Comparison of ENCODE assay signal across 1 cellular context in the genomic region with DNA sequence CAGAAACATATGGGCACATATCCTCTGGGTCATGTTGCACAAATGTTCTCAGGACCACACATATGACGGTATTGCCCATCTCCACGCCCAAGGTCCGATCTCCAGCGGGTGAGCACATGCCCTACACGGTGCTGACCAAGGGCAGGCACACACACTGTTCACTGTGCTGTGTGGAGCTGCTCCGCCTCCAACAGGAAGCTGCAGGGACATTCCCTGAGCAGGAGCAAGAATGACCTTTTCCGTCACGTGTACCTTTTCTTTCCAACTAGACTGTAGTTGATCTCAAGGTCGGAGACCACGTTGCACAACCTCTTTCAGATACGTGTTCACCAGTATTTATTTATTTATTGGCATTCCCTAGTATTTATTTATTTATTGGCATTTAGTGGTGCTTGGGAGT.
TF ChIP-seq lines count a peak whose summit lies in the region.

No MANE protein-coding gene starts in this region.

TF ChIP-seq in HepG2, 621 proteins besides CTCF, POLR2A, EP300 and RAD21 (continued from another document and continues in another):
- TF ChIP-seq, protein P1, sequence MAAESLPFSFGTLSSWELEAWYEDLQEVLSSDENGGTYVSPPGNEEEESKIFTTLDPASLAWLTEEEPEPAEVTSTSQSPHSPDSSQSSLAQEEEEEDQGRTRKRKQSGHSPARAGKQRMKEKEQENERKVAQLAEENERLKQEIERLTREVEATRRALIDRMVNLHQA (CRISPR knock-in tag; IDR thresholded peaks at IDR 0.05), result no peak
- TF ChIP-seq NCOA2 (CRISPR knock-in tag; IDR thresholded peaks at IDR 0.05) (peak; percentile 53), ZNF550 (CRISPR knock-in tag; IDR thresholded peaks at IDR 0.05; ENCODE audit: borderline replicate concordance) (no peak), RFX5 (IDR thresholded peaks at IDR 0.05; ENCODE audit: low read depth, low read length) (no peak), SP4 (CRISPR knock-in tag; IDR thresholded peaks at IDR 0.05) (0 out of 2 replicates have a peak, but pooled peaks have one; percentile 28), ZSCAN25 (CRISPR knock-in tag; IDR thresholded peaks at IDR 0.05) (no peak), ISL2 (CRISPR knock-in tag; IDR thresholded peaks at IDR 0.05) (peak; percentile 40; the same call in 1 of the 2 replicates), ZKSCAN1 (IDR thresholded peaks at IDR 0.05; ENCODE audit: low read length) (no peak), PHF8 (CRISPR knock-in tag; IDR thresholded peaks at IDR 0.05) (no peak), ZNF660 (CRISPR knock-in tag; IDR thresholded peaks at IDR 0.05; ENCODE audit: borderline replicate concordance, low read depth) (no peak), TCF7 (IDR thresholded peaks at IDR 0.05; ENCODE audit: low read depth) (no peak), ZNF615 (CRISPR knock-in tag; IDR thresholded peaks at IDR 0.05; ENCODE audit: borderline replicate concordance) (no peak), ZNF614 (CRISPR knock-in tag; IDR thresholded peaks at IDR 0.05; ENCODE audit: borderline replicate concordance) (0 out of 2 replicates have a peak, but pooled peaks have one; percentile 37), ZNF24 (IDR thresholded peaks at IDR 0.05) (no peak), SRSF9 (IDR thresholded peaks at IDR 0.05; ENCODE audit: borderline replicate concordance, insufficient read depth, low read depth, low read length, poor library complexity, severe bottlenecking) (no peak), ZNF30 (CRISPR knock-in tag; IDR thresholded peaks at IDR 0.05) (no peak), BORCS8-MEF2B (CRISPR knock-in tag; IDR thresholded peaks at IDR 0.05) (0 out of 2 replicates have a peak, but pooled peaks have one; percentile 42), ZNF564 (CRISPR knock-in tag; IDR thresholded peaks at IDR 0.05) (no peak), EED (CRISPR knock-in tag; IDR thresholded peaks at IDR 0.05) (no peak), TMF1 (CRISPR knock-in tag; IDR thresholded peaks at IDR 0.05; ENCODE audit: low read depth) (no peak), GABPA (IDR thresholded peaks at IDR 0.05; ENCODE audit: low read depth, low read length) (0 out of 2 replicates have a peak, but pooled peaks have one; percentile 24), GABPA (CRISPR knock-in tag; IDR thresholded peaks at IDR 0.05; ENCODE audit: low read depth) (peak; percentile 77), ZNF780A (CRISPR knock-in tag; IDR thresholded peaks at IDR 0.05) (no peak), NAIF1 (CRISPR knock-in tag; IDR thresholded peaks at IDR 0.05; ENCODE audit: borderline replicate concordance) (no peak), SATB2 (CRISPR knock-in tag; IDR thresholded peaks at IDR 0.05) (no peak), NR2C2 (CRISPR knock-in tag; IDR thresholded peaks at IDR 0.05; ENCODE audit: borderline replicate concordance) (peak; percentile 80), ZNF224 (CRISPR knock-in tag; IDR thresholded peaks at IDR 0.05) (no peak), ZNF432 (CRISPR knock-in tag; IDR thresholded peaks at IDR 0.05; ENCODE audit: borderline replicate concordance) (no peak), CAMTA2 (CRISPR knock-in tag; IDR thresholded peaks at IDR 0.05; ENCODE audit: borderline replicate concordance) (no peak), REXO4 (CRISPR knock-in tag; IDR thresholded peaks at IDR 0.05; ENCODE audit: borderline replicate concordance) (no peak), CREM (IDR thresholded peaks at IDR 0.05) (no peak), CREM (CRISPR knock-in tag; IDR thresholded peaks at IDR 0.05) (no peak), NONO (IDR thresholded peaks at IDR 0.05) (no peak), NONO (CRISPR knock-in tag; conservative IDR thresholded peaks at IDR 0.05) (peak; percentile 50; the same call in 1 of the 2 replicates), TBX2 (CRISPR knock-in tag; IDR thresholded peaks at IDR 0.05; ENCODE audit: borderline replicate concordance) (peak; percentile 52; the same call in 1 of the 2 replicates), HCFC1 (IDR thresholded peaks at IDR 0.05; ENCODE audit: low read depth, low read length) (no peak), PHF5A (CRISPR knock-in tag; IDR thresholded peaks at IDR 0.05; ENCODE audit: low read depth, unreplicated experiment) (no peak), SP2 (CRISPR knock-in tag; IDR thresholded peaks at IDR 0.05) (no peak), ZNF121 (CRISPR knock-in tag; IDR thresholded peaks at IDR 0.05) (no peak), ZNF850 (CRISPR knock-in tag; conservative IDR thresholded peaks at IDR 0.05) (no peak), POLR2AphosphoS2 (IDR thresholded peaks at IDR 0.05; ENCODE audit: low read depth, low read length) (no peak), FOSL2 (CRISPR knock-in tag; IDR thresholded peaks at IDR 0.05) (peak; percentile 51), ZEB1 (IDR thresholded peaks at IDR 0.05; ENCODE audit: insufficient replicate concordance, low read depth) (no peak), ZBTB1 (CRISPR knock-in tag; IDR thresholded peaks at IDR 0.05; ENCODE audit: borderline replicate concordance) (no peak), ARNT (IDR thresholded peaks at IDR 0.05) (no peak), ZNF17 (CRISPR knock-in tag; IDR thresholded peaks at IDR 0.05) (no peak), TRIM24 (CRISPR knock-in tag; IDR thresholded peaks at IDR 0.05) (peak; percentile 89), ZNF737 (CRISPR knock-in tag; IDR thresholded peaks at IDR 0.05; ENCODE audit: borderline replicate concordance) (no peak), ZNF563 (CRISPR knock-in tag; IDR thresholded peaks at IDR 0.05) (no peak), MATR3 (CRISPR knock-in tag; IDR thresholded peaks at IDR 0.05) (no peak)
- TF ChIP-seq, protein P2, sequence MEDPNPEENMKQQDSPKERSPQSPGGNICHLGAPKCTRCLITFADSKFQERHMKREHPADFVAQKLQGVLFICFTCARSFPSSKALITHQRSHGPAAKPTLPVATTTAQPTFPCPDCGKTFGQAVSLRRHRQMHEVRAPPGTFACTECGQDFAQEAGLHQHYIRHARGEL (CRISPR knock-in tag; IDR thresholded peaks at IDR 0.05), result no peak
- TF ChIP-seq, protein P3, sequence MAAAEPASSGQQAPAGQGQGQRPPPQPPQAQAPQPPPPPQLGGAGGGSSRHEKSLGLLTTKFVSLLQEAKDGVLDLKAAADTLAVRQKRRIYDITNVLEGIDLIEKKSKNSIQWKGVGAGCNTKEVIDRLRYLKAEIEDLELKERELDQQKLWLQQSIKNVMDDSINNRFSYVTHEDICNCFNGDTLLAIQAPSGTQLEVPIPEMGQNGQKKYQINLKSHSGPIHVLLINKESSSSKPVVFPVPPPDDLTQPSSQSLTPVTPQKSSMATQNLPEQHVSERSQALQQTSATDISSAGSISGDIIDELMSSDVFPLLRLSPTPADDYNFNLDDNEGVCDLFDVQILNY (CRISPR knock-in tag; conservative IDR thresholded peaks at IDR 0.05), result no peak
- TF ChIP-seq, protein P4, sequence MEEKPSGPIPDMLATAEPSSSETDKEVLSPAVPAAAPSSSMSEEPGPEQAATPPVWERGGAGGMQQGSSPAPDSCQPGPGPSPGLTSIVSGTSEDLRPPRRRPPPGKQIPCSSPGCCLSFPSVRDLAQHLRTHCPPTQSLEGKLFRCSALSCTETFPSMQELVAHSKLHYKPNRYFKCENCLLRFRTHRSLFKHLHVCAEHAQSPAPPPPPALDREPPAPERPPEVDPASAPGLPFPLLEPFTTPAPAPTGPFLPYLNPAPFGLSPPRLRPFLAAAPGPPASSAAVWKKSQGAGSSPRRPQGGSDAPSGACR (CRISPR knock-in tag; IDR thresholded peaks at IDR 0.05), result no peak
- TF ChIP-seq, protein P5, sequence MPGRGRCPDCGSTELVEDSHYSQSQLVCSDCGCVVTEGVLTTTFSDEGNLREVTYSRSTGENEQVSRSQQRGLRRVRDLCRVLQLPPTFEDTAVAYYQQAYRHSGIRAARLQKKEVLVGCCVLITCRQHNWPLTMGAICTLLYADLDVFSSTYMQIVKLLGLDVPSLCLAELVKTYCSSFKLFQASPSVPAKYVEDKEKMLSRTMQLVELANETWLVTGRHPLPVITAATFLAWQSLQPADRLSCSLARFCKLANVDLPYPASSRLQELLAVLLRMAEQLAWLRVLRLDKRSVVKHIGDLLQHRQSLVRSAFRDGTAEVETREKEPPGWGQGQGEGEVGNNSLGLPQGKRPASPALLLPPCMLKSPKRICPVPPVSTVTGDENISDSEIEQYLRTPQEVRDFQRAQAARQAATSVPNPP (CRISPR knock-in tag; IDR thresholded peaks at IDR 0.05), result no peak
- TF ChIP-seq, protein P6, sequence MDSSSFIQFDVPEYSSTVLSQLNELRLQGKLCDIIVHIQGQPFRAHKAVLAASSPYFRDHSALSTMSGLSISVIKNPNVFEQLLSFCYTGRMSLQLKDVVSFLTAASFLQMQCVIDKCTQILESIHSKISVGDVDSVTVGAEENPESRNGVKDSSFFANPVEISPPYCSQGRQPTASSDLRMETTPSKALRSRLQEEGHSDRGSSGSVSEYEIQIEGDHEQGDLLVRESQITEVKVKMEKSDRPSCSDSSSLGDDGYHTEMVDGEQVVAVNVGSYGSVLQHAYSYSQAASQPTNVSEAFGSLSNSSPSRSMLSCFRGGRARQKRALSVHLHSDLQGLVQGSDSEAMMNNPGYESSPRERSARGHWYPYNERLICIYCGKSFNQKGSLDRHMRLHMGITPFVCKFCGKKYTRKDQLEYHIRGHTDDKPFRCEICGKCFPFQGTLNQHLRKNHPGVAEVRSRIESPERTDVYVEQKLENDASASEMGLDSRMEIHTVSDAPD (CRISPR knock-in tag; IDR thresholded peaks at IDR 0.05), result no peak
- TF ChIP-seq, protein P7, sequence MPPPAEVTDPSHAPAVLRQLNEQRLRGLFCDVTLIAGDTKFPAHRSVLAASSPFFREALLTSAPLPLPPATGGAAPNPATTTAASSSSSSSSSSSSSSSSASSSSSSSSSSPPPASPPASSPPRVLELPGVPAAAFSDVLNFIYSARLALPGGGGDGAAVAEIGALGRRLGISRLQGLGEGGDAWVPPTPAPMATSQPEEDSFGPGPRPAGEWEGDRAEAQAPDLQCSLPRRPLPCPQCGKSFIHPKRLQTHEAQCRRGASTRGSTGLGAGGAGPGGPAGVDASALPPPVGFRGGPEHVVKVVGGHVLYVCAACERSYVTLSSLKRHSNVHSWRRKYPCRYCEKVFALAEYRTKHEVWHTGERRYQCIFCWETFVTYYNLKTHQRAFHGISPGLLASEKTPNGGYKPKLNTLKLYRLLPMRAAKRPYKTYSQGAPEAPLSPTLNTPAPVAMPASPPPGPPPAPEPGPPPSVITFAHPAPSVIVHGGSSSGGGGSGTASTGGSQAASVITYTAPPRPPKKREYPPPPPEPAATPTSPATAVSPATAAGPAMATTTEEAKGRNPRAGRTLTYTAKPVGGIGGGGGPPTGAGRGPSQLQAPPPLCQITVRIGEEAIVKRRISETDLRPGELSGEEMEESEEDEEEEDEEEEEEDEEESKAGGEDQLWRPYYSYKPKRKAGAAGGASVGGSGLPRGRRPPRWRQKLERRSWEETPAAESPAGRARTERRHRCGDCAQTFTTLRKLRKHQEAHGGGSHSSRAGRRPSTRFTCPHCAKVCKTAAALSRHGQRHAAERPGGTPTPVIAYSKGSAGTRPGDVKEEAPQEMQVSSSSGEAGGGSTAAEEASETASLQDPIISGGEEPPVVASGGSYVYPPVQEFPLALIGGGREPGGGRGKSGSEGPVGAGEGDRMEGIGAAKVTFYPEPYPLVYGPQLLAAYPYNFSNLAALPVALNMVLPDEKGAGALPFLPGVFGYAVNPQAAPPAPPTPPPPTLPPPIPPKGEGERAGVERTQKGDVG (CRISPR knock-in tag; IDR thresholded peaks at IDR 0.05; ENCODE audit: borderline replicate concordance), result no peak
- TF ChIP-seq, protein P8, sequence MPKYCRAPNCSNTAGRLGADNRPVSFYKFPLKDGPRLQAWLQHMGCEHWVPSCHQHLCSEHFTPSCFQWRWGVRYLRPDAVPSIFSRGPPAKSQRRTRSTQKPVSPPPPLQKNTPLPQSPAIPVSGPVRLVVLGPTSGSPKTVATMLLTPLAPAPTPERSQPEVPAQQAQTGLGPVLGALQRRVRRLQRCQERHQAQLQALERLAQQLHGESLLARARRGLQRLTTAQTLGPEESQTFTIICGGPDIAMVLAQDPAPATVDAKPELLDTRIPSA (CRISPR knock-in tag; IDR thresholded peaks at IDR 0.05; ENCODE audit: borderline replicate concordance), result no peak
- TF ChIP-seq, protein P9, sequence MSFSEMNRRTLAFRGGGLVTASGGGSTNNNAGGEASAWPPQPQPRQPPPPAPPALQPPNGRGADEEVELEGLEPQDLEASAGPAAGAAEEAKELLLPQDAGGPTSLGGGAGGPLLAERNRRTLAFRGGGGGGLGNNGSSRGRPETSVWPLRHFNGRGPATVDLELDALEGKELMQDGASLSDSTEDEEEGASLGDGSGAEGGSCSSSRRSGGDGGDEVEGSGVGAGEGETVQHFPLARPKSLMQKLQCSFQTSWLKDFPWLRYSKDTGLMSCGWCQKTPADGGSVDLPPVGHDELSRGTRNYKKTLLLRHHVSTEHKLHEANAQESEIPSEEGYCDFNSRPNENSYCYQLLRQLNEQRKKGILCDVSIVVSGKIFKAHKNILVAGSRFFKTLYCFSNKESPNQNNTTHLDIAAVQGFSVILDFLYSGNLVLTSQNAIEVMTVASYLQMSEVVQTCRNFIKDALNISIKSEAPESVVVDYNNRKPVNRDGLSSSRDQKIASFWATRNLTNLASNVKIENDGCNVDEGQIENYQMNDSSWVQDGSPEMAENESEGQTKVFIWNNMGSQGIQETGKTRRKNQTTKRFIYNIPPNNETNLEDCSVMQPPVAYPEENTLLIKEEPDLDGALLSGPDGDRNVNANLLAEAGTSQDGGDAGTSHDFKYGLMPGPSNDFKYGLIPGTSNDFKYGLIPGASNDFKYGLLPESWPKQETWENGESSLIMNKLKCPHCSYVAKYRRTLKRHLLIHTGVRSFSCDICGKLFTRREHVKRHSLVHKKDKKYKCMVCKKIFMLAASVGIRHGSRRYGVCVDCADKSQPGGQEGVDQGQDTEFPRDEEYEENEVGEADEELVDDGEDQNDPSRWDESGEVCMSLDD (CRISPR knock-in tag; IDR thresholded peaks at IDR 0.05; ENCODE audit: borderline replicate concordance), result no peak
- TF ChIP-seq, protein P10, sequence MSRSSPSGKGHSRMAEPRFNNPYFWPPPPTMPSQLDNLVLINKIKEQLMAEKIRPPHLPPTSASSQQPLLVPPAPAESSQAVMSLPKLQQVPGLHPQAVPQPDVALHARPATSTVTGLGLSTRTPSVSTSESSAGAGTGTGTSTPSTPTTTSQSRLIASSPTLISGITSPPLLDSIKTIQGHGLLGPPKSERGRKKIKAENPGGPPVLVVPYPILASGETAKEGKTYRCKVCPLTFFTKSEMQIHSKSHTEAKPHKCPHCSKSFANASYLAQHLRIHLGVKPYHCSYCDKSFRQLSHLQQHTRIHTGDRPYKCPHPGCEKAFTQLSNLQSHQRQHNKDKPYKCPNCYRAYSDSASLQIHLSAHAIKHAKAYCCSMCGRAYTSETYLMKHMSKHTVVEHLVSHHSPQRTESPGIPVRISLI (CRISPR knock-in tag; IDR thresholded peaks at IDR 0.05; ENCODE audit: borderline replicate concordance), result no peak
